Comparison of ENCODE assay signal across 21 cellular contexts in the genomic region with DNA sequence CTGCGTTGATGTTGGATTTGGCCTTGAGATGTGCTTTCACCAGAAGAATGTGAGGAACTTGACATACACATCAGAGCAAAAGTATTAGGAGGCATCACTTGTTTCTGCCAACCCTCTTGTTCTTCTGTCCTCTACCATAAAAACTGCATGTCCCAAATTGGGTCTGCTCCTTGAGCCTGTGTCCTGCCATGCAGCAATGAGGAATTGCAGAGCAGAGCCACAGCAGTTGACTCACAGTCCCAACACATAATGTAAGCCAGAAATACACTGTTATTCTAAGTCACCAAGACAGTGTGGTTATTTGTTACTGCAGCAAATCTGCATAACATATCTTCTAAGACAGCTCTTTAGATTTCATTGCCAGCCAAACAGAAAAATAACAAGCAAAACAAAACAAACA.
"Had no signal": no experiment of that assay in that cellular context is flagged by ENCODE, and none has a peak within 500 bp of the region (broad histone marks: within the 10 kb centered on the region; RNA-seq: fewer than 3 reads in every experiment).

No MANE protein-coding gene starts in this region.

- H3K27me3 ChIP-seq: gastrocnemius medialis, ovary, sigmoid colon, spleen, transverse colon, upper lobe of right lung, uterus had no signal

- H3K4me1 ChIP-seq: gastrocnemius medialis, lower lobe of right lung, psoas muscle, sigmoid colon, spleen, transverse colon, upper lobe of right lung, uterus had no signal

- H3K36me3 ChIP-seq: gastrocnemius medialis, lower lobe of right lung, ovary, sigmoid colon, spleen, thoracic aorta, transverse colon, upper lobe of right lung, uterus had no signal

- H3K27ac ChIP-seq: gastrocnemius medialis, lower lobe of right lung, ovary, psoas muscle, sigmoid colon, skin epidermis, spleen, thoracic aorta, transverse colon, upper lobe of right lung, uterus had no signal

- H3K9me3 ChIP-seq: gastrocnemius medialis, lower lobe of right lung, ovary, psoas muscle, sigmoid colon, spleen, thoracic aorta, transverse colon, upper lobe of right lung, uterus had no signal

- FAIRE-seq: keratinocyte had no signal

- DNase-seq: dorsolateral prefrontal cortex; effector CD4-positive, alpha-beta T cell; gastrocnemius medialis; head of caudate nucleus; left ventricle myocardium superior; lower lobe of right lung; natural killer cell; occipital lobe; ovary; posterior cingulate gyrus; psoas muscle; right cardiac atrium; sigmoid colon; spleen; stimulated activated CD4-positive, alpha-beta T cell treated with anti-CD3 and anti-CD28 coated beads, Interleukin-4, amount 100 ng/mL, for 4 hours; transverse colon; upper lobe of right lung; uterus had no signal

- H3K4me3 ChIP-seq: dorsolateral prefrontal cortex, gastrocnemius medialis, lower lobe of right lung, ovary, psoas muscle, sigmoid colon, skin epidermis, spleen, thoracic aorta, transverse colon, upper lobe of right lung, uterus had no signal
